ENCODE assay signal across 20 cellular contexts in the genomic region with DNA sequence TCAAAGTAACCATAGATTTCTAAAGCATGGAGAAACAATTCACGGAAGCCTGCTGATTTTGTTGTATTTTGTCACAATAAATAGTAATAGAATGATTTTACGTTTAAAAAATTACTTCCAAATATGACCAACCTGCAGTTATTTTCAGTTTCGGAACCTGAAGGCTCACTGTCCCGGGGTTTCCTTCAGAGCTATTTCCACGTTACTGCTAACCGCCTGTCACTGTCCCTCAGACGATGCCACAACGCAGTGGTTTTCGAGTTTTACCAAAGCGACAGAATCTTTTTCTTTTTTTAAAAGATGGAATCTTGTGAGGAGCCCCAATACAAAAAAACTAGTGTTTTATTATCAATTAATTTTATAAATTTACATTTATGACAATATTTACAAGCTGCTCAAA. TPM values are rescaled to one million over a fixed set of nuclear protein-coding genes. Genes with fewer than 3 reads are reported as not detected.
DNase-seq lines count a peak whose midpoint lies in the region; ATAC-seq and TF ChIP-seq lines count a peak whose summit lies in the region.
"Had no signal": no experiment of that assay in that cellular context is flagged by ENCODE, and none has a peak within 500 bp of the region (broad histone marks: within the 10 kb centered on the region; RNA-seq: fewer than 3 reads in every experiment).

No MANE protein-coding gene starts in this region.

- TF ChIP-seq RAD21 in SK-N-SH (IDR thresholded peaks at IDR 0.05; ENCODE audit: low read length): no peak

- H3K4me1 ChIP-seq in KMS-11 (ENCODE audit: low read depth, poor library complexity, severe bottlenecking): peaks cover 35% of the 10 kb centered on the region
- no peaks in the 10 kb centered on the region for H3K4me1 ChIP-seq in endodermal cell (ENCODE audit: control insufficient read depth, insufficient read depth, low read length)
- H3K4me1 ChIP-seq in osteoblast (ENCODE audit: insufficient read depth, low read length): no peaks in the 10 kb centered on the region
- peaks cover 0 to 11% of the 10 kb centered on the region in 2 experiments; a peak in 1 of 4 replicates for H3K4me1 ChIP-seq in SK-N-SH (ENCODE audit: control insufficient read depth in 1 of 2, insufficient read depth in 2 of 2, low read depth in 1 of 2, low read length in 1 of 2)
- H3K4me1 ChIP-seq: BE2C, Caco-2 had no signal

- H3K9me2 ChIP-seq in SK-N-SH: no peaks in the 10 kb centered on the region

- H3K27ac Mint-ChIP-seq in endodermal cell (no peak overlapping the region), T-helper 17 cell (no peak overlapping the region)
- H3K27ac Mint-ChIP-seq: CD14-positive monocyte; CD4-positive, alpha-beta memory T cell; CD4-positive, CD25-positive, alpha-beta regulatory T cell; CD8-positive, alpha-beta memory T cell had no signal

- no peak overlapping the region for H3K4me3 Mint-ChIP-seq in endodermal cell
- no peak overlapping the region for H3K4me3 Mint-ChIP-seq in T-helper 17 cell
- H3K4me3 Mint-ChIP-seq: CD14-positive monocyte; CD4-positive, alpha-beta memory T cell; CD4-positive, CD25-positive, alpha-beta regulatory T cell; CD8-positive, alpha-beta memory T cell had no signal

- no peak for TF ChIP-seq EP300 in SK-N-SH (IDR thresholded peaks at IDR 0.05; ENCODE audit: borderline replicate concordance in 1 of 2, low read depth in 1 of 2, low read length in 1 of 2)

- POLR2A ChIA-PET in SK-N-SH (lab: Yijun Ruan, JAX): no interaction called here

- H3K79me2 ChIP-seq in KMS-11 (ENCODE audit: insufficient read depth, low read depth): no peaks in the 10 kb centered on the region
- no peaks in the 10 kb centered on the region for H3K79me2 ChIP-seq in osteoblast (ENCODE audit: insufficient read depth, low read length)
- H3K79me2 ChIP-seq in SK-N-SH (ENCODE audit: insufficient read depth): no peaks in the 10 kb centered on the region

- H3K4me3 ChIP-seq in KMS-11 (IDR thresholded peaks at IDR 0.05; ENCODE audit: insufficient read depth, low read depth, low read length): no peak overlapping the region
- no peak overlapping the region for H3K4me3 ChIP-seq in endodermal cell (ENCODE audit: low read length)
- H3K4me3 ChIP-seq in osteoblast (ENCODE audit: insufficient read depth, low read length): no peak overlapping the region
- no peak overlapping the region for H3K4me3 ChIP-seq in SK-N-SH (ENCODE audit: low read depth in 2 of 2, low read length in 1 of 2)
- H3K4me3 ChIP-seq: A549, BLaER1 had no signal

- DNase-seq in endodermal cell: peak; percentile 22
- peak; percentile 6 for DNase-seq in osteoblast (ENCODE audit: insufficient read length, low spot score, missing footprints)
- peak; percentile 9 for DNase-seq in sciatic nerve (ENCODE audit: low spot score)
- DNase-seq in T-helper 17 cell: no peak
- DNase-seq in GM20000 (ENCODE audit: low spot score): no peak
- no peak for DNase-seq in SK-N-SH
- DNase-seq: BE2C; C1 segment of cervical spinal cord; Caco-2; Calu3; CD4-positive, alpha-beta memory T cell; CD4-positive, CD25-positive, alpha-beta regulatory T cell; CD8-positive, alpha-beta memory T cell; DMS79 treated with DMSO at 0.1 percent for 48 hours; GF-D8 had no signal

- no peaks in the 10 kb centered on the region for H3K9me3 ChIP-seq in endodermal cell (ENCODE audit: control insufficient read depth, low read length)
- no peaks in the 10 kb centered on the region for H3K9me3 ChIP-seq in osteoblast (ENCODE audit: low read depth, low read length)
- H3K9me3 ChIP-seq in T-helper 17 cell (ENCODE audit: control insufficient read depth, low read length, poor library complexity, severe bottlenecking): no peaks in the 10 kb centered on the region
- H3K9me3 ChIP-seq in SK-N-SH: no peaks in the 10 kb centered on the region
- H3K9me3 ChIP-seq: A549, BE2C, BLaER1, Caco-2 had no signal

- peaks cover 6% of the 10 kb centered on the region for H3K9me3 Mint-ChIP-seq in endodermal cell

- no peaks in the 10 kb centered on the region for H3K36me3 Mint-ChIP-seq in endodermal cell (ENCODE audit: low read depth)
- peaks cover 5% of the 10 kb centered on the region for H3K36me3 Mint-ChIP-seq in T-helper 17 cell (ENCODE audit: low read depth)
- H3K36me3 Mint-ChIP-seq: CD14-positive monocyte; CD4-positive, CD25-positive, alpha-beta regulatory T cell had no signal

- TF ChIP-seq CTCF in KMS-11 (conservative IDR thresholded peaks at IDR 0.05; ENCODE audit: low read depth, low read length) (no peak), endodermal cell (conservative IDR thresholded peaks at IDR 0.05) (no peak), osteoblast (IDR thresholded peaks at IDR 0.05; ENCODE audit: extremely low read depth, low read depth, low read length) (no peak), GM20000 (IDR thresholded peaks at IDR 0.05; ENCODE audit: extremely low read depth, missing control alignments) (no peak), SK-N-SH (IDR thresholded peaks at IDR 0.05) (no peak)

- WGBS in endodermal cell (ENCODE audit: insufficient coverage in 1 of 2, insufficient read length in 1 of 2), 2 experiments: 92 to 94% methylated on average over 4 to 9 of the region's 10 CpGs
- 77% methylated on average over 10 of the region's 10 CpGs for WGBS in SK-N-SH (ENCODE audit: low lambda C conversion rate)

- H3F3A ChIP-seq in SK-N-SH (replicated peaks; ENCODE audit: insufficient read depth): no peaks in the 10 kb centered on the region

- H3K27ac ChIP-seq in KMS-11: peak overlapping the region; percentile 83
- no peak overlapping the region for H3K27ac ChIP-seq in endodermal cell (ENCODE audit: low read depth, low read length)
- no peak overlapping the region for H3K27ac ChIP-seq in osteoblast (ENCODE audit: low read depth, low read length)
- no peak overlapping the region for H3K27ac ChIP-seq in SK-N-SH (ENCODE audit: low read depth in 2 of 2, low read length in 1 of 2)
- H3K27ac ChIP-seq: 22Rv1, A549, BLaER1 had no signal

- intact Hi-C loops in sciatic nerve (cut with DNase I): no loop called here

- H4K20me1 ChIP-seq in KMS-11 (ENCODE audit: insufficient read depth): no peaks in the 10 kb centered on the region
- H4K20me1 ChIP-seq in osteoblast (ENCODE audit: insufficient read depth, low read length): no peaks in the 10 kb centered on the region
- no peaks in the 10 kb centered on the region for H4K20me1 ChIP-seq in SK-N-SH (ENCODE audit: insufficient read depth)
- H4K20me1 ChIP-seq: BLaER1 had no signal

- H3K9ac ChIP-seq in KMS-11: peak overlapping the region; percentile 40; the same call in 1 of the 2 replicates
- H3K9ac ChIP-seq in endodermal cell (ENCODE audit: extremely low read depth, low read length, poor library complexity, severe bottlenecking): no peak overlapping the region
- no peak overlapping the region for H3K9ac ChIP-seq in SK-N-SH
- H3K9ac ChIP-seq: BLaER1 had no signal

- no peaks in the 10 kb centered on the region for H3K27me3 ChIP-seq in KMS-11 (ENCODE audit: insufficient read depth, low read depth)
- no peaks in the 10 kb centered on the region for H3K27me3 ChIP-seq in endodermal cell (ENCODE audit: control insufficient read depth, insufficient read depth, low read length, poor library complexity, severe bottlenecking)
- H3K27me3 ChIP-seq in osteoblast (ENCODE audit: insufficient read depth, low read length): no peaks in the 10 kb centered on the region
- H3K27me3 ChIP-seq in SK-N-SH (ENCODE audit: insufficient read depth): peaks cover 19% of the 10 kb centered on the region; the same call in 1 of the 2 replicates
- H3K27me3 ChIP-seq: BLaER1 had no signal

- peak overlapping the region; percentile 19; the same call in 1 of the 2 replicates for H2AFZ ChIP-seq in KMS-11 (ENCODE audit: low read depth)
- no peak overlapping the region for H2AFZ ChIP-seq in osteoblast (ENCODE audit: low read length)
- no peak overlapping the region for H2AFZ ChIP-seq in SK-N-SH (ENCODE audit: low read depth)

- no peaks in the 10 kb centered on the region for H3K27me3 Mint-ChIP-seq in endodermal cell (ENCODE audit: insufficient read depth)
- H3K27me3 Mint-ChIP-seq in T-helper 17 cell: peaks cover 5% of the 10 kb centered on the region

- H3K36me3 ChIP-seq in KMS-11 (ENCODE audit: insufficient read depth) (no peaks in the 10 kb centered on the region), endodermal cell (ENCODE audit: control insufficient read depth, insufficient read depth, low read length) (no peaks in the 10 kb centered on the region), osteoblast (ENCODE audit: insufficient read depth, low read length) (no peaks in the 10 kb centered on the region), SK-N-SH (replicated peaks in 1 of 2; ENCODE audit: control insufficient read depth in 1 of 2, insufficient read depth in 2 of 2, low read length in 1 of 2) (no peaks in the 10 kb centered on the region)
- H3K36me3 ChIP-seq: BE2C, BLaER1 had no signal

- CTCF ChIA-PET in SK-N-SH (lab: Yijun Ruan, JAX): interaction anchor here (0.6 to 1.5 kb wide), 5 partner anchors 12 to 1090 kb away, joined by 3 to 4 read pairs (median 3); no protein-coding TSS in a partner anchor

- peaks cover 10% of the 10 kb centered on the region for H3K4me1 Mint-ChIP-seq in endodermal cell
- no peaks in the 10 kb centered on the region for H3K4me1 Mint-ChIP-seq in T-helper 17 cell
- H3K4me1 Mint-ChIP-seq: CD14-positive monocyte; CD4-positive, alpha-beta memory T cell; CD4-positive, CD25-positive, alpha-beta regulatory T cell; CD8-positive, alpha-beta memory T cell had no signal

- H3K4me2 ChIP-seq in KMS-11 (peak overlapping the region; percentile 80), osteoblast (ENCODE audit: insufficient read depth, low read length) (no peak overlapping the region), SK-N-SH (no peak overlapping the region)
- H3K4me2 ChIP-seq: A549, BLaER1 had no signal

- ATAC-seq in sciatic nerve: no peak
- no peak for ATAC-seq in T-helper 17 cell
- ATAC-seq: A549 had no signal

TF ChIP-seq in SK-N-SH, 30 proteins besides CTCF, POLR2A, EP300 and RAD21 (continues in another document):
- no peak for TF ChIP-seq RCOR1 (IDR thresholded peaks at IDR 0.05; ENCODE audit: low read length)
- TF ChIP-seq SMC3 (IDR thresholded peaks at IDR 0.05; ENCODE audit: low read depth, low read length): no peak
- TF ChIP-seq, protein P1, sequence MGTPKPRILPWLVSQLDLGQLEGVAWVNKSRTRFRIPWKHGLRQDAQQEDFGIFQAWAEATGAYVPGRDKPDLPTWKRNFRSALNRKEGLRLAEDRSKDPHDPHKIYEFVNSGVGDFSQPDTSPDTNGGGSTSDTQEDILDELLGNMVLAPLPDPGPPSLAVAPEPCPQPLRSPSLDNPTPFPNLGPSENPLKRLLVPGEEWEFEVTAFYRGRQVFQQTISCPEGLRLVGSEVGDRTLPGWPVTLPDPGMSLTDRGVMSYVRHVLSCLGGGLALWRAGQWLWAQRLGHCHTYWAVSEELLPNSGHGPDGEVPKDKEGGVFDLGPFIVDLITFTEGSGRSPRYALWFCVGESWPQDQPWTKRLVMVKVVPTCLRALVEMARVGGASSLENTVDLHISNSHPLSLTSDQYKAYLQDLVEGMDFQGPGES (IDR thresholded peaks at IDR 0.05; ENCODE audit: low read depth, low read length): no peak
- no peak for TF ChIP-seq FOXJ3 (CRISPR knock-in tag; IDR thresholded peaks at IDR 0.05)

RNA-seq across cellular contexts. Expression of a gene that starts 40.5 kb away (rescaled TPM):
- 10 to 100 TPM; 16.0 to 21.5 TPM for total RNA-seq in endodermal cell
- 18.5 TPM for polyA plus RNA-seq in endodermal cell (2013, experiment 1 of 2)
- polyA plus RNA-seq in endodermal cell (2013, experiment 2 of 2): 18.2 TPM
- total RNA-seq in osteoblast: 19.4 and 24.6 TPM in 2 replicates
- total RNA-seq in sciatic nerve: 21.2 TPM
- total RNA-seq in T-helper 17 cell: 10 to 100 TPM; 11.9 to 15.6 TPM
- polyA plus RNA-seq in SK-N-SH (2012; rRNA removed): 60.0 and 61.3 TPM in 2 replicates
- 46.7 and 55.4 TPM in 2 replicates for polyA plus RNA-seq in SK-N-SH (2012; cell fraction: cytosol; rRNA removed)
- polyA plus RNA-seq in SK-N-SH (2012; cell fraction: nucleus; rRNA removed): 38.1 and 46.5 TPM in 2 replicates

Comparison
In these comparisons a context has a peak if more than half of its experiments do, and no peak if none do; other contexts are left out.
1. DNase-seq: peak in endodermal cell (single experiment), osteoblast (single experiment) and sciatic nerve (single experiment); none in T-helper 17 cell (0 of 3), GM20000 (single experiment) and SK-N-SH (single experiment).